Comparison of ENCODE assay signal across 11 cellular contexts in the genomic region with DNA sequence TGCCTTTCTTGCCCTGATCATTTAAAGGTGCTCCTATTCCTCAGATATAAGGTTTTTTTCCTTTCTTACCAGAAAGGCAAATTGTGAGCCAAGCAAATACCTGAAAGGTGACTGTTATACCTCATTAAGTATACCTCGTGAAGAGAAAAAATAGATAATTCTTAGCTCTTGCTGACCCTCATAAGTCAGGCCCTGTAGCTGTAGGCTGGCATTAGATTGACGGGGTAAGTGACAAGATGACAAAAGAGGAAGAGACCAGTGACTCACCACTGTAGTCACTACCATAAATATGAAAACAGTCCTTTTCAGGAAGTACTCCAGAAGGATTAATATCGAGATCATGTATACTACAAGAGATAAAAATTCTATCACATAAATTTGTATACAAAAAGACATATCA.
A peak's percentile ranks its signal among the peaks of the same experiment; 100 is the strongest.
DNase-seq lines count a peak whose midpoint lies in the region; ATAC-seq and TF ChIP-seq lines count a peak whose summit lies in the region.
"Had no signal": no experiment of that assay in that cellular context is flagged by ENCODE, and none has a peak within 500 bp of the region (broad histone marks: within the 10 kb centered on the region; RNA-seq: fewer than 3 reads in every experiment).

No MANE protein-coding gene starts in this region.

- BruUV-seq in A673 (replicated peaks; lab: Mats Ljungman, UMichigan) (no TSS peak), mammary epithelial cell (replicated peaks; lab: Mats Ljungman, UMichigan) (no TSS peak)

- CTCF ChIA-PET in A673 (lab: Charles Lee): no interaction called here
- CTCF ChIA-PET in mammary epithelial cell (lab: Charles Lee; ENCODE audit: low non-redundant PET): no interaction called here

- TF ChIP-seq CTCF in A673 (conservative IDR thresholded peaks at IDR 0.05; ENCODE audit: low read depth, low read length) (no peak), mammary epithelial cell (conservative IDR thresholded peaks at IDR 0.05 in 1 of 2, IDR thresholded peaks at IDR 0.05 in 1 of 2; ENCODE audit: extremely low read depth in 1 of 2, insufficient read depth in 1 of 2, low read depth in 1 of 2, low read length in 2 of 2) (no peak)

- H3K4me3 ChIP-seq in A673 (ENCODE audit: low read depth, low read length, poor library complexity, severe bottlenecking) (no peak overlapping the region), mammary epithelial cell (replicated peaks in 1 of 3; ENCODE audit: insufficient read depth in 1 of 3, low read depth in 2 of 3, low read length in 3 of 3) (no peak overlapping the region)

- H4K20me1 ChIP-seq in mammary epithelial cell (ENCODE audit: insufficient read depth, low read length): no peaks in the 10 kb centered on the region

- H3K79me2 ChIP-seq in mammary epithelial cell (ENCODE audit: insufficient read depth, low read length): peaks cover 15% of the 10 kb centered on the region

- POLR2A ChIA-PET in A673 (lab: Charles Lee; ENCODE audit: low non-redundant PET): no interaction called here

- peak; percentile 55 for ATAC-seq in GM18907 (IDR thresholded peaks at IDR 0.05; ENCODE audit: unreplicated experiment)

- DNase-seq in A673 (ENCODE audit: low spot score) (peak; percentile 41), LHCN-M2 (ENCODE audit: low read depth) (peak; percentile 5), mammary epithelial cell (peak; percentile 11), HuH-7.5 (ENCODE audit: low spot score) (no peak), NCI-H446 treated with DMSO at 0.1 percent for 48 hours (lab: John Stamatoyannopoulos, UW) (no peak), NCI-H2196 (lab: John Stamatoyannopoulos, UW; ENCODE audit: unreplicated experiment) (no peak), glomerular visceral epithelial cell (ENCODE audit: extremely low spot score) (no peak)
- DNase-seq: BE2C, NCI-H1436, Right ventricle myocardium superior had no signal

- H3K9ac ChIP-seq in mammary epithelial cell (ENCODE audit: insufficient read depth, low read length): no peak overlapping the region

- intact Hi-C loops in A673 (cut with micrococcal nuclease; ENCODE audit: unreplicated experiment): no loop called here
- intact Hi-C loops in mammary epithelial cell (cut with micrococcal nuclease): no loop called here

- H3K36me3 ChIP-seq in A673 (ENCODE audit: insufficient read depth, low read length, poor library complexity, severe bottlenecking): no peaks in the 10 kb centered on the region
- H3K36me3 ChIP-seq in mammary epithelial cell (ENCODE audit: insufficient read depth, low read length): peaks cover 2% of the 10 kb centered on the region
- H3K36me3 ChIP-seq: BE2C had no signal

- H3K9me3 ChIP-seq in A673 (ENCODE audit: low read depth, low read length, poor library complexity, severe bottlenecking): no peaks in the 10 kb centered on the region
- no peaks in the 10 kb centered on the region for H3K9me3 ChIP-seq in mammary epithelial cell (replicated peaks; ENCODE audit: insufficient read depth, low read length)
- H3K9me3 ChIP-seq: BE2C had no signal

- dilution Hi-C loops in mammary epithelial cell (cut with HindIII; ENCODE audit: low sequenced_read_pairs): no loop called here

- in situ Hi-C loops in mammary epithelial cell (cut with MboI; ENCODE audit: low sequenced_read_pairs in 2 of 2): no loop called here

- WGBS in mammary epithelial cell (ENCODE audit: low coverage, missing lambda C conversion rate): 48% methylated on average over 3 of the region's 3 CpGs

- H3K4me2 ChIP-seq in mammary epithelial cell (ENCODE audit: insufficient read depth, low read depth, low read length): no peak overlapping the region

- no peaks in the 10 kb centered on the region for H3K27me3 ChIP-seq in A673 (replicated peaks; ENCODE audit: insufficient read depth, low read depth, low read length, poor library complexity)
- H3K27me3 ChIP-seq in mammary epithelial cell (ENCODE audit: insufficient read depth, low read length): no peaks in the 10 kb centered on the region
- H3K27me3 ChIP-seq: BE2C had no signal

- H3K4me1 ChIP-seq in A673 (ENCODE audit: insufficient read depth, low read length, poor library complexity, severe bottlenecking): peaks cover 5% of the 10 kb centered on the region
- peaks cover 6% of the 10 kb centered on the region for H3K4me1 ChIP-seq in mammary epithelial cell (ENCODE audit: insufficient read depth, low read length)
- H3K4me1 ChIP-seq: BE2C had no signal

- no peak overlapping the region for H3K27ac ChIP-seq in A673 (ENCODE audit: low read depth, low read length, poor library complexity, severe bottlenecking)
- H3K27ac ChIP-seq in mammary epithelial cell (ENCODE audit: insufficient read depth, low read depth, low read length): no peak overlapping the region

- H2AFZ ChIP-seq in mammary epithelial cell (ENCODE audit: low read depth, low read length): no peak overlapping the region

Comparison
In these comparisons a context has a peak if more than half of its experiments do, and no peak if none do; other contexts are left out.
1. DNase-seq: peak in A673 (single experiment), LHCN-M2 (single experiment) and mammary epithelial cell (single experiment); none in HuH-7.5 (single experiment), NCI-H446 treated with DMSO at 0.1 percent for 48 hours (single experiment), NCI-H2196 (single experiment) and glomerular visceral epithelial cell (single experiment).